ENCODE assay signal across 18 cellular contexts in the genomic region with DNA sequence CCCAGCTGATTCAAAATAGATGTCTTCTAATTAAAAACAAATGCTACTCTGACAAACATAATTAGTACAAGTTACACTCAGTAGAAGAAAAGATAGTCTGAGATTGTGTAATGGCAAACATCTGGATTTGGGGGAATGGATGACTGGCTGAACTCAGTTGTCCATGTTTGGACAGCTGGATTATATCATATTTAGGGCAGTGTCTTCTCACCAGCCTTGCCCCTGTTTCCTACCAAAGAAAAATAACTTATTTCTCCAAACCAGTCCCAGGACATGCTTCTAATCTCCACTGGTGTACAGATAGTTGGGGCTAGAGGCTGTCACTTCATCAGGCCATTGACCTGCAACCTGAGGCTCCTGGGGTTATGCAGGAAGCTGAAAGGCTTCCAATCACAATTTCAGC.
"Had no signal": no experiment of that assay in that cellular context is flagged by ENCODE, and none has a peak within 500 bp of the region (broad histone marks: within the 10 kb centered on the region; RNA-seq: fewer than 3 reads in every experiment).

No MANE protein-coding gene starts in this region.

- H3K27me3 ChIP-seq: breast epithelium, dorsolateral prefrontal cortex, esophagus squamous epithelium had no signal

- DNase-seq: activated CD4-positive, alpha-beta memory T cell treated with anti-CD3 and anti-CD28 coated beads, Interleukin-2, amount 10 ng/mL, durations not matched to agents 7 days and 5 days; activated gamma-delta T cell treated with Interleukin-2 at 50 U/mL for 16 hours; activated naive CD8-positive, alpha-beta T cell treated with anti-CD3 and anti-CD28 coated beads for 36 hours; activated T-cell treated with anti-CD3 and anti-CD28 coated beads, Interleukin-2, amount 50 U/mL, for 72 hours; anterior cingulate cortex; dorsolateral prefrontal cortex; esophagus squamous epithelium; left colon; mesendoderm; nephron progenitor cell; psoas muscle; stimulated activated CD4-positive, alpha-beta T cell treated with anti-CD3 and anti-CD28 coated beads, Interleukin-4, amount 100 ng/mL, for 1 hour; stimulated activated CD8-positive, alpha-beta memory T cell treated with anti-CD3 and anti-CD28 coated beads, Interleukin-4, amount 100 ng/mL, for 48 hours; stimulated activated naive CD8-positive, alpha-beta T cell treated with anti-CD3 and anti-CD28 coated beads, Interleukin-15, amount 100 ng/mL, for 72 hours; T-helper 9 cell had no signal

- H3K36me3 ChIP-seq: breast epithelium, esophagus squamous epithelium, thoracic aorta had no signal

- H3K4me3 ChIP-seq: breast epithelium, dorsolateral prefrontal cortex, esophagus squamous epithelium, psoas muscle, thoracic aorta had no signal

- H3K9me3 ChIP-seq: breast epithelium, esophagus squamous epithelium, psoas muscle, thoracic aorta had no signal

- H3K4me3 Mint-ChIP-seq: activated CD4-positive, alpha-beta memory T cell treated with anti-CD3 and anti-CD28 coated beads, Interleukin-2, amount 10 ng/mL, durations not matched to agents 7 days and 5 days; activated naive CD8-positive, alpha-beta T cell treated with anti-CD3 and anti-CD28 coated beads for 36 hours; activated T-cell treated with anti-CD3 and anti-CD28 coated beads, Interleukin-2, amount 50 U/mL, for 72 hours; nephron progenitor cell; stimulated activated naive CD8-positive, alpha-beta T cell treated with anti-CD3 and anti-CD28 coated beads, Interleukin-15, amount 100 ng/mL, for 72 hours had no signal

- H3K27me3 Mint-ChIP-seq: activated CD4-positive, alpha-beta memory T cell treated with anti-CD3 and anti-CD28 coated beads, Interleukin-2, amount 10 ng/mL, durations not matched to agents 7 days and 5 days; stimulated activated naive CD8-positive, alpha-beta T cell treated with anti-CD3 and anti-CD28 coated beads, Interleukin-15, amount 100 ng/mL, for 72 hours had no signal

- H3K9me3 Mint-ChIP-seq: activated CD4-positive, alpha-beta memory T cell treated with anti-CD3 and anti-CD28 coated beads, Interleukin-2, amount 10 ng/mL, durations not matched to agents 7 days and 5 days had no signal

- H3K27ac ChIP-seq: breast epithelium, dorsolateral prefrontal cortex, esophagus squamous epithelium, psoas muscle, thoracic aorta, VCaP had no signal

- H3K27ac Mint-ChIP-seq: activated CD4-positive, alpha-beta memory T cell treated with anti-CD3 and anti-CD28 coated beads, Interleukin-2, amount 10 ng/mL, durations not matched to agents 7 days and 5 days; activated naive CD8-positive, alpha-beta T cell treated with anti-CD3 and anti-CD28 coated beads for 36 hours; activated T-cell treated with anti-CD3 and anti-CD28 coated beads, Interleukin-2, amount 50 U/mL, for 72 hours; nephron progenitor cell; stimulated activated naive CD8-positive, alpha-beta T cell treated with anti-CD3 and anti-CD28 coated beads, Interleukin-15, amount 100 ng/mL, for 72 hours had no signal

- H3K4me1 Mint-ChIP-seq: activated CD4-positive, alpha-beta memory T cell treated with anti-CD3 and anti-CD28 coated beads, Interleukin-2, amount 10 ng/mL, durations not matched to agents 7 days and 5 days; activated naive CD8-positive, alpha-beta T cell treated with anti-CD3 and anti-CD28 coated beads for 36 hours; stimulated activated naive CD8-positive, alpha-beta T cell treated with anti-CD3 and anti-CD28 coated beads, Interleukin-15, amount 100 ng/mL, for 72 hours had no signal

- ATAC-seq: activated T-cell treated with anti-CD3 and anti-CD28 coated beads, Interleukin-2, amount 50 U/mL, for 72 hours; left colon; psoas muscle; stimulated activated naive CD8-positive, alpha-beta T cell treated with anti-CD3 and anti-CD28 coated beads, Interleukin-15, amount 100 ng/mL, for 72 hours had no signal

- H3K4me1 ChIP-seq: breast epithelium, esophagus squamous epithelium, psoas muscle had no signal
